27 cellular contexts compared by ENCODE assay signal in genomic region chr11:116917632-116918031, GRCh38.
"Had no signal": no experiment of that assay in that cellular context is flagged by ENCODE, and none has a peak within 500 bp of the region (broad histone marks: within the 10 kb centered on the region; RNA-seq: fewer than 3 reads in every experiment).

No MANE protein-coding gene starts in this region.

- H3K27ac ChIP-seq: colonic mucosa, esophagus muscularis mucosa, foreskin keratinocyte, gastroesophageal sphincter, heart left ventricle, hepatocyte, left lung, psoas muscle, skin epidermis, spleen, suprapubic skin, transverse colon, upper lobe of right lung, uterus had no signal

- H3K27ac Mint-ChIP-seq: dendritic cell treated with granulocyte-macrophage colony-stimulating factor and Interleukin-4, amounts not matched to agents 40 ng/mL and 50 ng/mL, for 4 days; mesothelial cell of epicardium had no signal

- H3K27me3 ChIP-seq: colonic mucosa, esophagus muscularis mucosa, foreskin keratinocyte, gastroesophageal sphincter, heart left ventricle, hepatocyte, left lung, spleen, suprapubic skin, transverse colon, upper lobe of right lung, uterus had no signal

- H3K36me3 ChIP-seq: colonic mucosa, left lung, suprapubic skin, transverse colon, upper lobe of right lung, uterus had no signal

- H3K4me3 Mint-ChIP-seq: dendritic cell treated with granulocyte-macrophage colony-stimulating factor and Interleukin-4, amounts not matched to agents 40 ng/mL and 50 ng/mL, for 4 days; mesothelial cell of epicardium; naive thymus-derived CD4-positive, alpha-beta T cell; nephron had no signal

- FAIRE-seq: endothelial cell of umbilical vein, kidney had no signal

- H2AFZ ChIP-seq: hepatocyte had no signal

- H3K27me3 Mint-ChIP-seq: dendritic cell treated with granulocyte-macrophage colony-stimulating factor and Interleukin-4, amounts not matched to agents 40 ng/mL and 50 ng/mL, for 4 days; naive thymus-derived CD4-positive, alpha-beta T cell had no signal

- H3K79me2 ChIP-seq: hepatocyte had no signal

- H3K9me3 ChIP-seq: colonic mucosa, esophagus muscularis mucosa, gastroesophageal sphincter, heart left ventricle, left lung, mucosa of descending colon, psoas muscle, spleen, suprapubic skin, transverse colon, upper lobe of right lung, uterus had no signal

- H3K9me3 Mint-ChIP-seq: dendritic cell treated with granulocyte-macrophage colony-stimulating factor and Interleukin-4, amounts not matched to agents 40 ng/mL and 50 ng/mL, for 4 days; mesothelial cell of epicardium; naive thymus-derived CD4-positive, alpha-beta T cell; nephron had no signal

- H3K4me3 ChIP-seq: colonic mucosa, esophagus muscularis mucosa, gastroesophageal sphincter, heart left ventricle, hepatocyte, left lung, mucosa of descending colon, psoas muscle, skin epidermis, spleen, suprapubic skin, transverse colon, upper lobe of right lung, uterus had no signal

- H3K4me2 ChIP-seq: hepatocyte had no signal

- ATAC-seq: foreskin keratinocyte; gastroesophageal sphincter; heart left ventricle; left lung; mucosa of descending colon; naive thymus-derived CD4-positive, alpha-beta T cell; psoas muscle; right cardiac atrium; stimulated activated naive CD8-positive, alpha-beta T cell treated with anti-CD3 and anti-CD28 coated beads, Interleukin-15, Interleukin-2, amounts not matched to agents 100 U/mL and 50 U/mL, for 24 hours; upper lobe of right lung had no signal

- DNase-seq: colonic mucosa; effector memory CD4-positive, alpha-beta T cell; foreskin keratinocyte; heart left ventricle; kidney; left lung; mesenchymal stem cell; mucosa of descending colon; naive thymus-derived CD4-positive, alpha-beta T cell; nucleus accumbens; psoas muscle; right cardiac atrium; spleen; stimulated activated CD4-positive, alpha-beta T cell treated with anti-CD3 and anti-CD28 coated beads, Interleukin-4, amount 100 ng/mL, for 4 hours; stimulated activated naive CD8-positive, alpha-beta T cell treated with anti-CD3 and anti-CD28 coated beads, Interleukin-15, Interleukin-2, amounts not matched to agents 100 U/mL and 50 U/mL, for 24 hours; transverse colon; upper lobe of right lung; uterus had no signal

- H3K36me3 Mint-ChIP-seq: mesothelial cell of epicardium had no signal

- H3K4me1 ChIP-seq: colonic mucosa, foreskin keratinocyte, uterus had no signal
